35 cellular contexts compared by ENCODE assay signal in the genomic region with DNA sequence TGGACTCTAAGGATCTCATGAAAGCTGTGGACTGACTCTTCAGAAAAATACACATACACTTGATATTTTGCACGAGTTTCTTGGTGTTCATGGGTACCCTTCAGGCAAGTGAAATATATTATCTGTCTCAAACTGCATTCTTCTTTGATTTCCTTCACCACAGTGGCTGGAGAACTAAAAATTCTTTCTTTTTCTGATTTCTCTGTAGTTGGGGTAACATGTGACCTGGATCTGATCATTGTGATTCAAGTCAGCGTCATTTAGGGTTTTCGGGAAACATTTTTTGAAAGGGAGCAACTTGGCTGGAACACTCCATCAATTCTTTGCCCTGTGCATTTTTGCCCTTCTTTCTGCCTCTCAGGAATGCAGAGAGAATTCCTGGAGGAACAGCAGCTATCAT.
"Had no signal": no experiment of that assay in that cellular context is flagged by ENCODE, and none has a peak within 500 bp of the region (broad histone marks: within the 10 kb centered on the region; RNA-seq: fewer than 3 reads in every experiment).

No MANE protein-coding gene starts in this region.

- H3K4me2 ChIP-seq: KMS-11 had no signal

- H3K27ac ChIP-seq: KMS-11 had no signal

- DNase-seq: Karpas-422, Kasumi-1, KG1, MG63, MM.1S, MV-4-11, NCI-H1048, NCI-H1092, NCI-H1092 treated with DMSO at 0.1 percent for 48 hours, NCI-H1105, NCI-H1105 treated with DMSO at 0.1 percent for 48 hours, NCI-H1417, NCI-H1417 treated with DMSO at 0.1 percent for 48 hours, NCI-H1436, NCI-H1436 treated with DMSO at 0.1 percent for 48 hours, NCI-H146, NCI-H1694, NCI-H1694 treated with DMSO at 0.1 percent for 48 hours, NCI-H187, NCI-H187 treated with DMSO at 0.1 percent for 48 hours, NCI-H1930, NCI-H2029, NCI-H2029 treated with DMSO at 0.1 percent for 48 hours, NCI-H2081, NCI-H2081 treated with DMSO at 0.1 percent for 48 hours, NCI-H2107, NCI-H2171, NCI-H2171 treated with DMSO at 0.1 percent for 48 hours, NCI-H2227 treated with DMSO at 0.1 percent for 48 hours, NCI-H226, NCI-H345, NCI-H446, NCI-H446 treated with DMSO at 0.1 percent for 48 hours, NCI-H510A had no signal

- H3K36me3 ChIP-seq: MG63 had no signal

- H3K9me3 ChIP-seq: MG63 had no signal

- H3K4me3 ChIP-seq: MG63 had no signal
